Comparison of ENCODE assay signal across 2 cellular contexts in genomic region chr11:64848214-64848778, GRCh38.
A peak's percentile ranks its signal among the peaks of the same experiment; 100 is the strongest.
TF ChIP-seq lines count a peak whose summit lies in the region.

No MANE protein-coding gene starts in this region.

TF ChIP-seq in HepG2, 621 proteins besides CTCF, POLR2A, EP300 and RAD21:
- TF ChIP-seq THYN1 (CRISPR knock-in tag; IDR thresholded peaks at IDR 0.05; ENCODE audit: borderline replicate concordance, low read depth), result no peak
- TF ChIP-seq ZNF451 (CRISPR knock-in tag; IDR thresholded peaks at IDR 0.05), result no peak
- TF ChIP-seq ZNF572 (CRISPR knock-in tag; IDR thresholded peaks at IDR 0.05), result 0 out of 2 replicates have a peak, but pooled peaks have one; percentile 8

TF ChIP-seq in liver, 16 proteins besides CTCF, POLR2A, EP300 and RAD21:
- TF ChIP-seq ZBTB33 (IDR thresholded peaks at IDR 0.05) (no peak), EGR1 (IDR thresholded peaks at IDR 0.05; ENCODE audit: low read depth in 2 of 2) (no peak), RXRA (IDR thresholded peaks at IDR 0.05) (no peak), MAX (IDR thresholded peaks at IDR 0.05) (no peak), YY1 (IDR thresholded peaks at IDR 0.05) (no peak), TAF1 (conservative IDR thresholded peaks at IDR 0.05) (no peak), ATF3 (IDR thresholded peaks at IDR 0.05) (no peak), JUND (IDR thresholded peaks at IDR 0.05) (no peak), NR2F2 (IDR thresholded peaks at IDR 0.05) (no peak), SP1 (IDR thresholded peaks at IDR 0.05) (no peak)
